Comparison of ENCODE assay signal across 8 cellular contexts in genomic region chr20:53706511-53707031, GRCh38.
DNase-seq lines count a peak whose midpoint lies in the region; ATAC-seq and TF ChIP-seq lines count a peak whose summit lies in the region.

No MANE protein-coding gene starts in this region.

- H3K9me2 ChIP-seq in PC-9 (ENCODE audit: insufficient read depth) (no peaks in the 10 kb centered on the region), PC-3 (replicated peaks; ENCODE audit: low read length) (no peaks in the 10 kb centered on the region)

- H3K4me1 ChIP-seq in PC-9 (replicated peaks; ENCODE audit: insufficient read depth) (peaks cover 37% of the 10 kb centered on the region), right atrium auricular region (peaks cover 0 to 23% of the 10 kb centered on the region in 2 donors), PC-3 (ENCODE audit: insufficient read depth, low read length) (peaks cover 18% of the 10 kb centered on the region), adrenal gland (replicated peaks in 1 of 2) (no peaks in the 10 kb centered on the region)

- no peak for TF ChIP-seq POLR2A in adrenal gland (IDR thresholded peaks at IDR 0.05)

- H3K9me3 ChIP-seq in PC-9 (ENCODE audit: insufficient read depth, low read depth) (no peaks in the 10 kb centered on the region), right atrium auricular region (no peaks in the 10 kb centered on the region), PC-3 (ENCODE audit: low read length) (no peaks in the 10 kb centered on the region), adrenal gland (replicated peaks in 1 of 3) (no peaks in the 10 kb centered on the region)

- CTCF ChIA-PET in PC-9 (lab: Charles Lee), result no interaction called here
- CTCF ChIA-PET in HEK293T (lab: Yijun Ruan, JAX), result no interaction called here
- CTCF ChIA-PET in PC-3 (lab: Charles Lee), result no interaction called here

- peak; percentile 46 for ATAC-seq in GM21360 (IDR thresholded peaks at IDR 0.05; ENCODE audit: unreplicated experiment)
- no peak for ATAC-seq in PC-3

- H3K4me2 ChIP-seq in PC-9, result no peak overlapping the region
- no peak overlapping the region for H3K4me2 ChIP-seq in PC-3 (ENCODE audit: low read length)

- TF ChIP-seq CTCF in CD14-positive monocyte (IDR thresholded peaks at IDR 0.05) (no peak), PC-9 (conservative IDR thresholded peaks at IDR 0.05) (no peak), right atrium auricular region (IDR thresholded peaks at IDR 0.05) (no peak), PC-3 (conservative IDR thresholded peaks at IDR 0.05; ENCODE audit: low read depth, low read length) (no peak), adrenal gland (IDR thresholded peaks at IDR 0.05) (no peak)

- H4K20me1 ChIP-seq in PC-9 (ENCODE audit: insufficient read depth), result no peaks in the 10 kb centered on the region
- no peaks in the 10 kb centered on the region for H4K20me1 ChIP-seq in PC-3 (ENCODE audit: low read length)

- H3K27me3 Mint-ChIP-seq in CD14-positive monocyte (ENCODE audit: low read depth in 3 of 3), result peaks cover 0 to 3% (median 3%) of the 10 kb centered on the region in 3 donors

- intact Hi-C loops in CD14-positive monocyte (cut with micrococcal nuclease), result no loop called here
- intact Hi-C loops in PC-9 (cut with micrococcal nuclease; ENCODE audit: unreplicated experiment), result no loop called here
- intact Hi-C loops in PC-3 (cut with micrococcal nuclease), result no loop called here
- intact Hi-C loops in adrenal gland (cut with DNase I), result no loop called here

- DNase-seq in CD14-positive monocyte (ENCODE audit: low spot score) (no peak), PC-9 (no peak), right atrium auricular region (ENCODE audit: low spot score) (no peak), HEK293T (ENCODE audit: extremely low spot score) (no peak), PC-3 (no peak), caudate nucleus (lab: John Stamatoyannopoulos, UW) (no peak), adrenal gland (no peak)

- 57 to 70% (median 62%) methylated on average over 5 of the region's 5 CpGs for WGBS in adrenal gland, 4 donors

- no TSS peak for BruUV-seq in PC-9 (replicated peaks; lab: Mats Ljungman, UMichigan)
- no TSS peak for BruUV-seq in PC-3 (replicated peaks; lab: Mats Ljungman, UMichigan)

- no peak overlapping the region for H3K4me3 Mint-ChIP-seq in CD14-positive monocyte

- H3K9ac ChIP-seq in PC-3 (ENCODE audit: low read length), result no peak overlapping the region

- H2AFZ ChIP-seq in PC-9, result no peak overlapping the region
- H2AFZ ChIP-seq in PC-3 (ENCODE audit: low read length), result no peak overlapping the region

- no peak overlapping the region for H3K4me3 ChIP-seq in PC-9
- H3K4me3 ChIP-seq in right atrium auricular region, result no peak overlapping the region
- no peak overlapping the region for H3K4me3 ChIP-seq in PC-3 (ENCODE audit: low read length)
- H3K4me3 ChIP-seq in adrenal gland, result no peak overlapping the region

- POLR2A ChIA-PET in PC-9 (lab: Charles Lee; ENCODE audit: unreplicated experiment) (no interaction called here), HEK293T (lab: Yijun Ruan, JAX) (interaction anchor here (0.5 kb wide), 1 partner anchor 121 kb away, joined by 4 read pairs; no protein-coding TSS in a partner anchor), PC-3 (lab: Charles Lee; ENCODE audit: unreplicated experiment) (interaction anchor here (0.7 kb wide), 1 partner anchor 30 kb away, joined by 3 read pairs; no protein-coding TSS in a partner anchor)

- H3K27ac Mint-ChIP-seq in CD14-positive monocyte, result peak overlapping the region in 6 of 7 donors; percentile 88 to 98 (median 92)

- H3K79me2 ChIP-seq in PC-9 (ENCODE audit: low read depth) (no peaks in the 10 kb centered on the region), PC-3 (ENCODE audit: low read length) (no peaks in the 10 kb centered on the region)

- H3K9me3 Mint-ChIP-seq in CD14-positive monocyte, result no peaks in the 10 kb centered on the region

- peaks cover 42% of the 10 kb centered on the region for H3K4me1 Mint-ChIP-seq in CD14-positive monocyte

- H3K36me3 ChIP-seq in PC-9 (ENCODE audit: low read depth), result no peaks in the 10 kb centered on the region
- no peaks in the 10 kb centered on the region for H3K36me3 ChIP-seq in right atrium auricular region
- no peaks in the 10 kb centered on the region for H3K36me3 ChIP-seq in PC-3 (ENCODE audit: low read depth, low read length)
- no peaks in the 10 kb centered on the region for H3K36me3 ChIP-seq in adrenal gland (replicated peaks in 1 of 2)

- H3K27me3 ChIP-seq in PC-9 (ENCODE audit: insufficient read depth, low read depth), result no peaks in the 10 kb centered on the region
- H3K27me3 ChIP-seq in right atrium auricular region, result no peaks in the 10 kb centered on the region
- no peaks in the 10 kb centered on the region for H3K27me3 ChIP-seq in PC-3 (ENCODE audit: low read length)
- no peaks in the 10 kb centered on the region for H3K27me3 ChIP-seq in adrenal gland

- no peaks in the 10 kb centered on the region for H3K36me3 Mint-ChIP-seq in CD14-positive monocyte

- H3K27ac ChIP-seq in PC-9 (0 out of 2 replicates have a peak overlapping the region, but pooled peaks have one; percentile 14), right atrium auricular region (peak overlapping the region; percentile 3 to 25), PC-3 (ENCODE audit: low read length) (no peak overlapping the region), caudate nucleus (ENCODE audit: low read depth, low read length) (no peak overlapping the region), adrenal gland (peak overlapping the region in 1 of 5 donors; percentile 9)

- H3F3A ChIP-seq in PC-9 (ENCODE audit: insufficient read depth, low read depth), result peaks cover 28% of the 10 kb centered on the region
- H3F3A ChIP-seq in PC-3 (ENCODE audit: low read length, unreplicated experiment), result no peaks in the 10 kb centered on the region

TF ChIP-seq in HEK293T, 16 proteins besides CTCF, POLR2A, EP300 and RAD21:
- TF ChIP-seq ELF4 (IDR thresholded peaks at IDR 0.05), result no peak
- TF ChIP-seq, protein P1, sequence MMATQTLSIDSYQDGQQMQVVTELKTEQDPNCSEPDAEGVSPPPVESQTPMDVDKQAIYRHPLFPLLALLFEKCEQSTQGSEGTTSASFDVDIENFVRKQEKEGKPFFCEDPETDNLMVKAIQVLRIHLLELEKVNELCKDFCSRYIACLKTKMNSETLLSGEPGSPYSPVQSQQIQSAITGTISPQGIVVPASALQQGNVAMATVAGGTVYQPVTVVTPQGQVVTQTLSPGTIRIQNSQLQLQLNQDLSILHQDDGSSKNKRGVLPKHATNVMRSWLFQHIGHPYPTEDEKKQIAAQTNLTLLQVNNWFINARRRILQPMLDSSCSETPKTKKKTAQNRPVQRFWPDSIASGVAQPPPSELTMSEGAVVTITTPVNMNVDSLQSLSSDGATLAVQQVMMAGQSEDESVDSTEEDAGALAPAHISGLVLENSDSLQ (IDR thresholded peaks at IDR 0.05), result no peak
- no peak for TF ChIP-seq HDGF (IDR thresholded peaks at IDR 0.05; ENCODE audit: borderline replicate concordance)
- TF ChIP-seq FOXM1 (IDR thresholded peaks at IDR 0.05; ENCODE audit: borderline replicate concordance), result no peak

Comparison
In these comparisons a context has a peak if more than half of its experiments do, and no peak if none do; other contexts are left out.
1. H3K27ac ChIP-seq: peak in PC-9 (single experiment) and right atrium auricular region (2 of 2); none in PC-3 (single experiment) and caudate nucleus (single experiment).